21 cellular contexts compared by ENCODE assay signal in the genomic region with DNA sequence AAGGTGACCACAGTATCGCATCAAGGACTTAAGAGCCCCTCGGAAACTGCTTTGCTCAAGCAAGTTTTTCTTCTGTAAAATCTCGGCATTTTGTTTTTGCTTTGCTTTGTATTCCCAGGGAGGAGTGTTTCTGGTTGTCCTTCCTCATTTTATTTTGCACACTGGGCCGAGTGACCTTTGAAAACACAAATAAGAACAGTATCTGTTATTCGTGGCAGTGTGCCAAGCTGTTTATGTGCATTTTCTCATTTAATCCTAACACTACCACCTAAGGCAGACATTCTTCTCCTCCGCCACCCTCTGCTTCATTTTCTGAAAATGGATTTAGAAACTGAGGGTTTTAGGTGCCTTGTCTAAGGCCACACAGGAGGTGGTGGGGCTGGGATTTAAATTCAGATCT.
DNase-seq lines count a peak whose midpoint lies in the region; ATAC-seq, FAIRE-seq and TF ChIP-seq lines count a peak whose summit lies in the region.
"Had no signal": no experiment of that assay in that cellular context is flagged by ENCODE, and none has a peak within 500 bp of the region (broad histone marks: within the 10 kb centered on the region; RNA-seq: fewer than 3 reads in every experiment).

No MANE protein-coding gene starts in this region.

- no peaks in the 10 kb centered on the region for H3K9me3 Mint-ChIP-seq in nephron
- no peaks in the 10 kb centered on the region for H3K9me3 Mint-ChIP-seq in type B pancreatic cell

- ATAC-seq in K562 = no peak

- no peak overlapping the region for H3K27ac ChIP-seq in K562 (ENCODE audit: extremely low read depth, low read depth, low read length)
- H3K27ac ChIP-seq: 22Rv1, C4-2B, Peyer's patch had no signal

- no peaks in the 10 kb centered on the region for H3K79me2 ChIP-seq in K562 (ENCODE audit: control insufficient read depth, insufficient read depth, low read length)

- H3K4me2 ChIP-seq in K562 (ENCODE audit: insufficient read depth, low read length) = no peak overlapping the region

- intact Hi-C loops in K562 (cut with micrococcal nuclease) = no loop called here

- CTCF ChIA-PET in K562 (lab: Yijun Ruan, JAX; ENCODE audit: low intra/inter-chr PET ratio) = no interaction called here

- no peak for TF ChIP-seq EP300 in K562 (IDR thresholded peaks at IDR 0.05; ENCODE audit: low read length)

- FAIRE-seq in K562 (lab: Jason Lieb, UNC) = no peak
- FAIRE-seq: GM18507 had no signal

- TF ChIP-seq CTCF in K562 (IDR thresholded peaks at IDR 0.05 in 2 of 3, conservative IDR thresholded peaks at IDR 0.05 in 1 of 3; ENCODE audit: insufficient read depth in 2 of 3, low read depth in 1 of 3, low read length in 3 of 3) = no peak
- TF ChIP-seq CTCF in nephron (IDR thresholded peaks at IDR 0.05; ENCODE audit: unreplicated experiment in 3 of 3) = no peak
- TF ChIP-seq CTCF in type B pancreatic cell (conservative IDR thresholded peaks at IDR 0.05) = no peak

- in situ Hi-C loops in K562 (cut with MboI) = no loop called here

- H3K9ac ChIP-seq in K562 (ENCODE audit: insufficient read depth in 1 of 2, low read depth in 2 of 2, low read length in 2 of 2) = no peak overlapping the region

- no TSS peak for BruUV-seq in K562 (replicated peaks; lab: Mats Ljungman, UMichigan)

- H3K27me3 ChIP-seq in K562 (ENCODE audit: control insufficient read depth in 2 of 2, insufficient read depth in 2 of 2, low read length in 2 of 2) = peaks cover 0 to 18% of the 10 kb centered on the region in 2 experiments; a peak in 2 of 5 replicates
- H3K27me3 ChIP-seq: MG63, Peyer's patch had no signal

- no peaks in the 10 kb centered on the region for H3K36me3 ChIP-seq in K562 (ENCODE audit: control insufficient read depth, insufficient read depth, low read length)
- H3K36me3 ChIP-seq: MG63 had no signal

- DNase-seq in NCI-H82 (lab: John Stamatoyannopoulos, UW) = peak; percentile 10
- no peak for DNase-seq in NCI-H82 treated with DMSO at 0.1 percent for 48 hours (lab: John Stamatoyannopoulos, UW; ENCODE audit: unreplicated experiment)
- no peak for DNase-seq in K562 (ENCODE audit: extremely low read depth in 1 of 4, low spot score in 3 of 4)
- DNase-seq in type B pancreatic cell (ENCODE audit: extremely low spot score, unreplicated experiment) = no peak
- no peak for DNase-seq in activated CD4-positive, CD25-positive, alpha-beta regulatory T cell (lab: John Stamatoyannopoulos, UW)
- no peak for DNase-seq in activated effector memory CD4-positive, alpha-beta T cell treated with anti-CD3 and anti-CD28 coated beads, Interleukin-2, amount 50 U/mL, for 16 hours
- DNase-seq in HT-29 (ENCODE audit: low spot score) = no peak
- DNase-seq: COR-L47, HCEC 1CT, KG1, MG63, NCI-H1105, NCI-H187, NCI-H2171 treated with DMSO at 0.1 percent for 48 hours, NCI-H774, Peyer's patch, SHP77 treated with DMSO at 0.1 percent for 48 hours had no signal

- POLR2A ChIA-PET in K562 (lab: Yijun Ruan, JAX) = no interaction called here

- no peak overlapping the region for H3K4me3 ChIP-seq in K562
- H3K4me3 ChIP-seq: MG63, Peyer's patch had no signal

- H3K27ac Mint-ChIP-seq in nephron (peak overlapping the region in 2 of 3 experiments; percentile 35 to 49), type B pancreatic cell (peak overlapping the region; percentile 51)

- no peak for TF ChIP-seq POLR2A in K562 (conservative IDR thresholded peaks at IDR 0.05)

- peaks cover 49% of the 10 kb centered on the region for H3K36me3 Mint-ChIP-seq in nephron (ENCODE audit: low read depth)
- H3K36me3 Mint-ChIP-seq in type B pancreatic cell = peaks cover 50% of the 10 kb centered on the region

- no peaks in the 10 kb centered on the region for H3K27me3 Mint-ChIP-seq in nephron (ENCODE audit: low read depth)
- no peaks in the 10 kb centered on the region for H3K27me3 Mint-ChIP-seq in type B pancreatic cell

- no peaks in the 10 kb centered on the region for H3K9me3 ChIP-seq in K562 (replicated peaks; ENCODE audit: control insufficient read depth, insufficient read depth, low read depth, low read length)
- H3K9me3 ChIP-seq: MG63, Peyer's patch had no signal

- no peak overlapping the region for H2AFZ ChIP-seq in K562 (ENCODE audit: low read depth, low read length)

- H3K4me3 Mint-ChIP-seq in nephron = no peak overlapping the region
- H3K4me3 Mint-ChIP-seq in type B pancreatic cell = no peak overlapping the region

- TF ChIP-seq RAD21 in K562 (CRISPR knock-in tag; conservative IDR thresholded peaks at IDR 0.05 in 1 of 2, IDR thresholded peaks at IDR 0.05 in 1 of 2) = no peak

- H4K20me1 ChIP-seq in K562 (replicated peaks; ENCODE audit: control insufficient read depth, insufficient read depth, low read length) = no peaks in the 10 kb centered on the region

- WGBS in K562 (ENCODE audit: insufficient coverage, low coverage, missing lambda C conversion rate) = 18% methylated on average over 6 of the region's 6 CpGs

- H3K4me1 Mint-ChIP-seq in nephron (peaks cover 8% of the 10 kb centered on the region), type B pancreatic cell (ENCODE audit: unreplicated experiment) (peaks cover 16% of the 10 kb centered on the region)

- H3K4me1 ChIP-seq in K562 (replicated peaks in 1 of 2; ENCODE audit: control insufficient read depth in 2 of 2, insufficient read depth in 2 of 2, low read length in 2 of 2) = peaks cover 0 to 4% of the 10 kb centered on the region in 2 experiments; a peak in 1 of 5 replicates
- H3K4me1 ChIP-seq: Peyer's patch had no signal

- H3K9me1 ChIP-seq in K562 (ENCODE audit: control insufficient read depth, insufficient read depth, low read length) = no peaks in the 10 kb centered on the region

TF ChIP-seq in K562, 482 proteins besides CTCF, POLR2A, EP300 and RAD21:
- TF ChIP-seq ARID1B (IDR thresholded peaks at IDR 0.05) (no peak), MECOM (CRISPR knock-in tag; IDR thresholded peaks at IDR 0.05) (no peak), NFIC (IDR thresholded peaks at IDR 0.05) (peak; percentile 19; the same call in 1 of the 2 replicates), NR3C1 (CRISPR knock-in tag; IDR thresholded peaks at IDR 0.05) (no peak)
